In the genomic region with DNA sequence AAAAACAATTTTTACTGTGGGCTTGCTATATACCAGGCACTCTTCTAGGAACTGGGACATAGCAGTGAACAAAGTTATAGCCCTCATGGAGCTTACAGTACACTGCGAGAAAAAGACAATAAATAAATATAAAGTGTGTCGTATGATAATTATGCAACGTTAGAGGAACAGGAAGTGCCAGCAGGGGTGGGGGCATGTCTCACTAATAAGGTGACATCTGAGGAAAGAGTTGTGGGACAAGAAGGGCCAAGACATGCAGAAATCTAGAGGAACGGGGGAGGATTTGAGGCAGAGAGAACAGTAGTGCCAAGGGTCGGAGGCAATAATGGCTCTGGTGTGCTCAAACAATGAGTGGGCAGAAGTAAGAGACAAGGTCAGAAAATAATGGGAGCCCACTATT, we compare ENCODE assay signal across 21 cellular contexts.
"Had no signal": no experiment of that assay in that cellular context is flagged by ENCODE, and none has a peak within 500 bp of the region (broad histone marks: within the 10 kb centered on the region; RNA-seq: fewer than 3 reads in every experiment).

No MANE protein-coding gene starts in this region.

- H3K36me3 Mint-ChIP-seq: natural killer cell had no signal

- H3K27me3 Mint-ChIP-seq: activated naive CD8-positive, alpha-beta T cell; activated T-cell treated with anti-CD3 and anti-CD28 coated beads, Interleukin-2, amount 50 U/mL, for 24 hours; activated T-helper 17 cell treated with anti-CD3 and anti-CD28 coated beads, Interleukin-2, amount 50 U/mL, for 72 hours; dendritic cell treated with granulocyte-macrophage colony-stimulating factor and Interleukin-4, amounts not matched to agents 40 ng/mL and 50 ng/mL, for 4 days had no signal

- ATAC-seq: activated T-helper 17 cell treated with anti-CD3 and anti-CD28 coated beads, Interleukin-2, amount 50 U/mL, for 72 hours; esophagus mucosa; natural killer cell had no signal

- H3K9me3 ChIP-seq: adrenal gland, ascending aorta, neutrophil, ovary, upper lobe of left lung had no signal

- DNase-seq: activated T-cell treated with anti-CD3 and anti-CD28 coated beads, Interleukin-2, amount 50 U/mL, for 24 hours; adrenal gland; brain microvascular endothelial cell; caudate nucleus; effector CD4-positive, alpha-beta T cell; foreskin melanocyte; midbrain; natural killer cell; ovary; right cardiac atrium; stimulated activated CD4-positive, alpha-beta T cell treated with anti-CD3 and anti-CD28 coated beads, Interleukin-4, amount 100 ng/mL, for 24 hours; stimulated activated naive CD4-positive, alpha-beta T cell treated with Interleukin-2 at 50 U/mL for 16 hours; upper lobe of left lung; WERI-Rb-1 had no signal

- H3K4me3 ChIP-seq: adrenal gland, ascending aorta, hepatocyte, ovary, upper lobe of left lung had no signal

- H3K27ac ChIP-seq: adrenal gland, ascending aorta, brain microvascular endothelial cell, hepatocyte, neutrophil, ovary, upper lobe of left lung, WERI-Rb-1 had no signal

- H3K27me3 ChIP-seq: adrenal gland, ascending aorta, brain microvascular endothelial cell, hepatocyte, neutrophil, ovary, upper lobe of left lung had no signal

- H3K9me3 Mint-ChIP-seq: activated T-cell treated with anti-CD3 and anti-CD28 coated beads, Interleukin-2, amount 50 U/mL, for 24 hours; activated T-helper 17 cell treated with anti-CD3 and anti-CD28 coated beads, Interleukin-2, amount 50 U/mL, for 72 hours; dendritic cell treated with granulocyte-macrophage colony-stimulating factor and Interleukin-4, amounts not matched to agents 40 ng/mL and 50 ng/mL, for 4 days; natural killer cell had no signal

- H3K36me3 ChIP-seq: adrenal gland, ascending aorta, brain microvascular endothelial cell, neutrophil, ovary, upper lobe of left lung, WERI-Rb-1 had no signal

- H3K4me3 Mint-ChIP-seq: activated naive CD8-positive, alpha-beta T cell; activated T-cell treated with anti-CD3 and anti-CD28 coated beads, Interleukin-2, amount 50 U/mL, for 24 hours; activated T-helper 17 cell treated with anti-CD3 and anti-CD28 coated beads, Interleukin-2, amount 50 U/mL, for 72 hours; dendritic cell treated with granulocyte-macrophage colony-stimulating factor and Interleukin-4, amounts not matched to agents 40 ng/mL and 50 ng/mL, for 4 days; natural killer cell had no signal

- H3K4me1 ChIP-seq: ascending aorta had no signal

- H3K27ac Mint-ChIP-seq: activated naive CD8-positive, alpha-beta T cell; activated T-cell treated with anti-CD3 and anti-CD28 coated beads, Interleukin-2, amount 50 U/mL, for 24 hours; activated T-helper 17 cell treated with anti-CD3 and anti-CD28 coated beads, Interleukin-2, amount 50 U/mL, for 72 hours; dendritic cell treated with granulocyte-macrophage colony-stimulating factor and Interleukin-4, amounts not matched to agents 40 ng/mL and 50 ng/mL, for 4 days; natural killer cell had no signal
